ENCODE assay signal across 31 cellular contexts in genomic region chr13:110973007-110973700, GRCh38.
"Had no signal": no experiment of that assay in that cellular context is flagged by ENCODE, and none has a peak within 500 bp of the region (broad histone marks: within the 10 kb centered on the region; RNA-seq: fewer than 3 reads in every experiment).

No MANE protein-coding gene starts in this region.

- H3K27ac Mint-ChIP-seq: activated B cell treated with CpG ODN at 0.5 μM for 24 hours; activated CD8-positive, alpha-beta T cell treated with anti-CD3 and anti-CD28 coated beads, Interleukin-2, amount 10 ng/mL, durations not matched to agents 7 days and 5 days; activated naive CD8-positive, alpha-beta T cell treated with anti-CD3 and anti-CD28 coated beads for 36 hours; activated T-cell treated with anti-CD3 and anti-CD28 coated beads, Interleukin-2, amount 50 U/mL, for 24 hours; T-cell had no signal

- H3K4me2 ChIP-seq: SK-N-SH had no signal

- H3K9me3 ChIP-seq: SK-N-SH had no signal

- H3K27me3 ChIP-seq: brain microvascular endothelial cell had no signal

- ATAC-seq: activated CD8-positive, alpha-beta T cell treated with anti-CD3 and anti-CD28 coated beads, Interleukin-2, amount 10 ng/mL, durations not matched to agents 7 days and 5 days; Panc1; T-cell had no signal

- H3K4me3 ChIP-seq: SJSA1 had no signal

- H3K4me1 Mint-ChIP-seq: activated B cell treated with CpG ODN at 0.5 μM for 24 hours; activated naive CD8-positive, alpha-beta T cell treated with anti-CD3 and anti-CD28 coated beads for 36 hours; T-cell had no signal

- H3K9ac ChIP-seq: SK-N-SH had no signal

- H3K4me3 Mint-ChIP-seq: activated B cell treated with CpG ODN at 0.5 μM for 24 hours; activated CD8-positive, alpha-beta T cell treated with anti-CD3 and anti-CD28 coated beads, Interleukin-2, amount 10 ng/mL, durations not matched to agents 7 days and 5 days; activated naive CD8-positive, alpha-beta T cell treated with anti-CD3 and anti-CD28 coated beads for 36 hours; activated T-cell treated with anti-CD3 and anti-CD28 coated beads, Interleukin-2, amount 50 U/mL, for 24 hours; T-cell had no signal

- H3K36me3 Mint-ChIP-seq: activated naive CD8-positive, alpha-beta T cell treated with anti-CD3 and anti-CD28 coated beads for 36 hours; T-cell had no signal

- H3K9me3 Mint-ChIP-seq: activated B cell treated with CpG ODN at 0.5 μM for 24 hours had no signal

- H3K9me2 ChIP-seq: SK-N-SH had no signal

- DNase-seq: activated B cell treated with CpG ODN at 0.5 μM for 24 hours; activated CD4-positive, alpha-beta T cell treated with anti-CD3 and anti-CD28 coated beads for 48 hours; activated CD4-positive, alpha-beta T cell treated with anti-CD3 and anti-CD28 coated beads, Interleukin-2, amount 50 U/mL, for 4 hours; activated CD4-positive, CD25-positive, alpha-beta regulatory T cell treated with anti-CD3 and anti-CD28 coated beads, Interleukin-2, amount 50 U/mL, for 72 hours; activated CD8-positive, alpha-beta T cell treated with anti-CD3 and anti-CD28 coated beads, Interleukin-2, amount 10 ng/mL, durations not matched to agents 7 days and 5 days; activated effector memory CD4-positive, alpha-beta T cell treated with anti-CD3 and anti-CD28 coated beads, Interleukin-2, amount 50 U/mL, for 16 hours; activated naive CD4-positive, alpha-beta T cell; activated naive CD4-positive, alpha-beta T cell treated with anti-CD3 and anti-CD28 coated beads, Interleukin-2, amount 50 U/mL, for 16 hours; activated naive CD8-positive, alpha-beta T cell treated with anti-CD3 and anti-CD28 coated beads for 36 hours; activated T-cell treated with anti-CD3 and anti-CD28 coated beads, Interleukin-2, amount 50 U/mL, for 24 hours; amniotic stem cell; aorta; brain microvascular endothelial cell; central memory CD4-positive, alpha-beta T cell; Karpas-422; KBM-7; NCI-H1105 treated with DMSO at 0.1 percent for 48 hours; NCI-H1436; NCI-H1694; NCI-H1930; NCI-H2081 treated with DMSO at 0.1 percent for 48 hours; NCI-H345; NCI-H524 treated with DMSO at 0.1 percent for 48 hours; SHP77 treated with DMSO at 0.1 percent for 48 hours; SK-N-SH; T-cell; T-helper 2 cell; T-helper 9 cell had no signal

- H3K27ac ChIP-seq: brain microvascular endothelial cell, SJSA1, VCaP had no signal

- H3K36me3 ChIP-seq: brain microvascular endothelial cell, SJSA1 had no signal
